Comparison of ENCODE assay signal across 8 cellular contexts in genomic region chr4:163554870-163555465, GRCh38.
DNase-seq lines count a peak whose midpoint lies in the region; ATAC-seq, FAIRE-seq and TF ChIP-seq lines count a peak whose summit lies in the region.

No MANE protein-coding gene starts in this region.

- H3K4me1 ChIP-seq in adrenal gland (replicated peaks in 1 of 2) (peaks cover 4 to 7% of the 10 kb centered on the region in 2 donors), left lung (peaks cover 4 to 41% of the 10 kb centered on the region in 2 donors)

- intact Hi-C loops in adrenal gland (cut with DNase I) (loop anchor here in 1 of 2 donors (10.0 kb wide), 2 partner anchors 120 to 1180 kb away; no protein-coding TSS in a partner anchor), left lung (cut with DNase I) (loop anchor here in 1 of 2 donors (10.0 kb wide), 1 partner anchor 130 kb away; no protein-coding TSS in a partner anchor)

- H3K27ac ChIP-seq in adrenal gland = no peak overlapping the region
- H3K27ac ChIP-seq in left lung = no peak overlapping the region

- DNase-seq in D721Med (ENCODE audit: insufficient read length, low spot score) = no peak
- DNase-seq in adrenal gland = no peak
- DNase-seq in left lung = no peak
- DNase-seq in GM19240 (ENCODE audit: insufficient read length, low spot score) = no peak
- DNase-seq in stimulated activated CD4-positive, alpha-beta T cell treated with anti-CD3 and anti-CD28 coated beads, Interleukin-15, amount 100 ng/mL, for 24 hours = no peak

- TF ChIP-seq POLR2A in adrenal gland (IDR thresholded peaks at IDR 0.05) = no peak

- 16 to 22% (median 16%) methylated on average over 3 of the region's 3 CpGs for WGBS in adrenal gland, 4 donors

- H3K36me3 ChIP-seq in adrenal gland (replicated peaks in 1 of 2) = no peaks in the 10 kb centered on the region
- no peaks in the 10 kb centered on the region for H3K36me3 ChIP-seq in left lung

- peak; percentile 67 for TF ChIP-seq CTCF in D721Med (IDR thresholded peaks at IDR 0.05; ENCODE audit: insufficient read depth, missing control alignments)
- peak; percentile 77 for TF ChIP-seq CTCF in LNCAP (IDR thresholded peaks at IDR 0.05)
- peak; percentile 43 to 81 (median 61) for TF ChIP-seq CTCF in adrenal gland (IDR thresholded peaks at IDR 0.05)
- TF ChIP-seq CTCF in left lung (IDR thresholded peaks at IDR 0.05) = peak; percentile 47 to 73

- H3K9me3 ChIP-seq in adrenal gland (replicated peaks in 1 of 3) (no peaks in the 10 kb centered on the region), left lung (no peaks in the 10 kb centered on the region)

- FAIRE-seq in D721Med (lab: Jason Lieb, UNC) = no peak

- ATAC-seq in left lung = peak; percentile 30
- ATAC-seq in HG03520 (IDR thresholded peaks at IDR 0.05; ENCODE audit: unreplicated experiment) = no peak
- ATAC-seq in GM19351 (IDR thresholded peaks at IDR 0.05; ENCODE audit: unreplicated experiment) = no peak

- H3K27me3 ChIP-seq in adrenal gland = no peaks in the 10 kb centered on the region
- H3K27me3 ChIP-seq in left lung = no peaks in the 10 kb centered on the region

- H3K4me3 ChIP-seq in adrenal gland (no peak overlapping the region), left lung (no peak overlapping the region)
